In genomic region chr6:47203266-47203967, GRCh38 we compare ENCODE assay signal across 10 cellular contexts.
DNase-seq lines count a peak whose midpoint lies in the region; ATAC-seq lines count a peak whose summit lies in the region.
"Had no signal": no experiment of that assay in that cellular context is flagged by ENCODE, and none has a peak within 500 bp of the region (broad histone marks: within the 10 kb centered on the region; RNA-seq: fewer than 3 reads in every experiment).

No MANE protein-coding gene starts in this region.

- H3K4me1 Mint-ChIP-seq in activated T-cell treated with anti-CD3 and anti-CD28 coated beads, Interleukin-2, amount 50 U/mL, for 24 hours (ENCODE audit: low read depth) = peaks cover 22% of the 10 kb centered on the region

- no peak for DNase-seq in activated T-cell treated with anti-CD3 and anti-CD28 coated beads, Interleukin-2, amount 50 U/mL, for 24 hours
- DNase-seq in activated T-cell treated with anti-CD3 and anti-CD28 coated beads, Interleukin-2, amount 50 U/mL, for 1 hour = no peak
- DNase-seq in NOMO-1 treated with DMSO at 0.1 percent for 48 hours (lab: John Stamatoyannopoulos, UW; ENCODE audit: unreplicated experiment) (peak; percentile 42), HK-2 (ENCODE audit: unreplicated experiment) (no peak), NCI-H2227 treated with DMSO at 0.1 percent for 48 hours (lab: John Stamatoyannopoulos, UW) (no peak), superior temporal gyrus (ENCODE audit: extremely low spot score) (no peak)
- DNase-seq in stimulated activated naive CD8-positive, alpha-beta T cell treated with anti-CD3 and anti-CD28 coated beads, Interleukin-15, Interleukin-2, amounts not matched to agents 100 U/mL and 50 U/mL, for 24 hours = no peak
- DNase-seq: cerebellar nuclear complex, left ventricle myocardium inferior had no signal

- no peak overlapping the region for H3K4me3 Mint-ChIP-seq in activated T-cell treated with anti-CD3 and anti-CD28 coated beads, Interleukin-2, amount 50 U/mL, for 24 hours

- H3K9me3 Mint-ChIP-seq in activated T-cell treated with anti-CD3 and anti-CD28 coated beads, Interleukin-2, amount 50 U/mL, for 24 hours = no peaks in the 10 kb centered on the region

- peak; percentile 70 for ATAC-seq in HG02840 (IDR thresholded peaks at IDR 0.05; ENCODE audit: low FRiP score, unreplicated experiment)
- ATAC-seq in stimulated activated naive CD8-positive, alpha-beta T cell treated with anti-CD3 and anti-CD28 coated beads, Interleukin-15, Interleukin-2, amounts not matched to agents 100 U/mL and 50 U/mL, for 24 hours = peak; percentile 71

- H3K27me3 Mint-ChIP-seq in activated T-cell treated with anti-CD3 and anti-CD28 coated beads, Interleukin-2, amount 50 U/mL, for 24 hours = no peaks in the 10 kb centered on the region

- no peaks in the 10 kb centered on the region for H3K36me3 Mint-ChIP-seq in activated T-cell treated with anti-CD3 and anti-CD28 coated beads, Interleukin-2, amount 50 U/mL, for 24 hours (ENCODE audit: low read depth)

- peak overlapping the region; percentile 48 for H3K27ac Mint-ChIP-seq in activated T-cell treated with anti-CD3 and anti-CD28 coated beads, Interleukin-2, amount 50 U/mL, for 24 hours
